ENCODE assay signal across 19 cellular contexts in the genomic region with DNA sequence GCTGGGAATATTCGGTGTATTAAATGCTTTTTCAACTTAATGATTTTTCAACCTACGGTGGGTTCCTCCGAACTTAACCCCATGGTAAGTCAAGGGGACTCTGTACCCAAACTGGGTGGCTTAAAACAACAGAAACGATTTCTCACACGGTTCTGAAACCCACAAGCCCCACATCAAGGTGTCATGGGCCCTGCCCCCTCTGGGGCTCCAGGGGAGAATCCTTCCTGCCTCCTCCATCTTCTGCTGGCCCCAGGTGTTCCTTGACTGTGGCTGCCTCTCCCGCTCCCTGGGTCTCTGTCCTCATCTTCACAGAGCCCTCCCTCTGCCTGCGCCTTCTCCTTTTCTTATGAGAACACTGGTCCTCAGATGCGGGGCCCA.
DNase-seq lines count a peak whose midpoint lies in the region; ATAC-seq, FAIRE-seq and TF ChIP-seq lines count a peak whose summit lies in the region.
"Had no signal": no experiment of that assay in that cellular context is flagged by ENCODE, and none has a peak within 500 bp of the region (broad histone marks: within the 10 kb centered on the region; RNA-seq: fewer than 3 reads in every experiment).

No MANE protein-coding gene starts in this region.

- H3K9me3 Mint-ChIP-seq in endothelial cell (ENCODE audit: unreplicated experiment), result peaks cover 35% of the 10 kb centered on the region
- peaks cover 5% of the 10 kb centered on the region for H3K9me3 Mint-ChIP-seq in neural progenitor cell
- H3K9me3 Mint-ChIP-seq: CD4-positive, alpha-beta T cell had no signal

- H2AFZ ChIP-seq in DND-41 (ENCODE audit: low read depth, low read length) (no peak overlapping the region), neural progenitor cell (replicated peaks) (no peak overlapping the region)

- H3K4me1 Mint-ChIP-seq in endothelial cell (ENCODE audit: unreplicated experiment) (no peaks in the 10 kb centered on the region), neural progenitor cell (peaks cover 36% of the 10 kb centered on the region)

- H3K27me3 Mint-ChIP-seq in endothelial cell (ENCODE audit: unreplicated experiment), result peaks cover 8% of the 10 kb centered on the region
- H3K27me3 Mint-ChIP-seq in neural progenitor cell (ENCODE audit: insufficient read depth, low read depth), result peaks cover 13% of the 10 kb centered on the region
- H3K27me3 Mint-ChIP-seq: CD4-positive, alpha-beta T cell had no signal

- peak; percentile 73 for DNase-seq in DND-41
- DNase-seq in endothelial cell (ENCODE audit: low spot score), result no peak
- DNase-seq in neural progenitor cell (ENCODE audit: low spot score), result no peak
- DNase-seq in stimulated activated naive CD8-positive, alpha-beta T cell treated with anti-CD3 and anti-CD28 coated beads, Interleukin-15, Interleukin-2, amounts not matched to agents 100 U/mL and 50 U/mL, for 24 hours, result no peak
- no peak for DNase-seq in H54 (ENCODE audit: insufficient read length, low spot score)
- DNase-seq in T-helper 2 cell, result no peak
- no peak for DNase-seq in NOMO-1 treated with dmso at 0.1 percent for 144 hours (lab: John Stamatoyannopoulos, UW; ENCODE audit: unreplicated experiment)
- no peak for DNase-seq in DMS53 (lab: John Stamatoyannopoulos, UW)
- DNase-seq: AML-193; Caco-2; CD4-positive, alpha-beta T cell; DMS79; GF-D8 had no signal

- no peak overlapping the region for H3K9ac ChIP-seq in DND-41 (ENCODE audit: low read depth, low read length)
- H3K9ac ChIP-seq in neural progenitor cell, result no peak overlapping the region

- H3K27me3 ChIP-seq in DND-41 (ENCODE audit: insufficient read depth, low read length, poor library complexity) (peaks cover 5% of the 10 kb centered on the region), neural progenitor cell (no peaks in the 10 kb centered on the region)

- peak overlapping the region; percentile 27; the same call in 1 of the 2 replicates for H3K4me2 ChIP-seq in DND-41 (ENCODE audit: insufficient read depth, low read length)
- H3K4me2 ChIP-seq in neural progenitor cell, result no peak overlapping the region
- H3K4me2 ChIP-seq: A549 had no signal

- H3K36me3 Mint-ChIP-seq in endothelial cell (ENCODE audit: low read depth, unreplicated experiment) (peaks cover 15% of the 10 kb centered on the region), neural progenitor cell (no peaks in the 10 kb centered on the region)

- H3K4me3 ChIP-seq in DND-41 (ENCODE audit: low read depth in 1 of 2, low read length in 2 of 2), result no peak overlapping the region
- H3K4me3 ChIP-seq in neural progenitor cell, result no peak overlapping the region
- H3K4me3 ChIP-seq: A549, HAP-1 had no signal

- no peak overlapping the region for H3K27ac ChIP-seq in DND-41 (ENCODE audit: low read length)
- no peak overlapping the region for H3K27ac ChIP-seq in neural progenitor cell
- H3K27ac ChIP-seq: 22Rv1, A549, C4-2B had no signal

- H3K9me3 ChIP-seq in DND-41 (ENCODE audit: insufficient read depth, low read length, severe bottlenecking) (no peaks in the 10 kb centered on the region), neural progenitor cell (ENCODE audit: low read depth) (no peaks in the 10 kb centered on the region)
- H3K9me3 ChIP-seq: A549, Caco-2, HAP-1 had no signal

- no peaks in the 10 kb centered on the region for H3K79me2 ChIP-seq in DND-41 (ENCODE audit: insufficient read depth, low read length)
- H3K79me2 ChIP-seq in neural progenitor cell (ENCODE audit: low read depth), result no peaks in the 10 kb centered on the region

- H3K27ac Mint-ChIP-seq in endothelial cell (ENCODE audit: unreplicated experiment), result no peak overlapping the region
- H3K27ac Mint-ChIP-seq in neural progenitor cell, result peak overlapping the region; percentile 43
- H3K27ac Mint-ChIP-seq: CD4-positive, alpha-beta T cell had no signal

- no peak for TF ChIP-seq POLR2A in H54 (IDR thresholded peaks at IDR 0.05; ENCODE audit: low read depth, low read length)

- H3F3A ChIP-seq in neural progenitor cell (ENCODE audit: low read depth), result no peaks in the 10 kb centered on the region

- H3K4me3 Mint-ChIP-seq in endothelial cell (ENCODE audit: unreplicated experiment) (peak overlapping the region; percentile 22), neural progenitor cell (no peak overlapping the region)
- H3K4me3 Mint-ChIP-seq: CD4-positive, alpha-beta T cell had no signal

- peaks cover 5% of the 10 kb centered on the region; the same call in 1 of the 2 replicates for H4K20me1 ChIP-seq in DND-41 (ENCODE audit: insufficient read depth, low read length)
- H4K20me1 ChIP-seq in neural progenitor cell (ENCODE audit: low read depth), result no peaks in the 10 kb centered on the region

- ATAC-seq in DND-41 (ENCODE audit: insufficient read depth, low read depth), result peak; percentile 90
- peak; percentile 4 for ATAC-seq in stimulated activated naive CD8-positive, alpha-beta T cell treated with anti-CD3 and anti-CD28 coated beads, Interleukin-15, Interleukin-2, amounts not matched to agents 100 U/mL and 50 U/mL, for 24 hours
- ATAC-seq: A549 had no signal

- H3K36me3 ChIP-seq in DND-41 (ENCODE audit: insufficient read depth, low read length) (no peaks in the 10 kb centered on the region), neural progenitor cell (no peaks in the 10 kb centered on the region)
- H3K36me3 ChIP-seq: HAP-1 had no signal

- TF ChIP-seq CTCF in DND-41 (IDR thresholded peaks at IDR 0.05; ENCODE audit: borderline replicate concordance, extremely low read depth, low read length, poor library complexity, severe bottlenecking), result no peak
- TF ChIP-seq CTCF in endothelial cell (IDR thresholded peaks at IDR 0.05; ENCODE audit: unreplicated experiment), result no peak
- TF ChIP-seq CTCF in neural progenitor cell (IDR thresholded peaks at IDR 0.05), result no peak

- peaks cover 10% of the 10 kb centered on the region for H3K4me1 ChIP-seq in DND-41 (ENCODE audit: insufficient read depth, low read length)
- H3K4me1 ChIP-seq in neural progenitor cell, result peaks cover 8% of the 10 kb centered on the region
- H3K4me1 ChIP-seq: A549, Caco-2, HAP-1 had no signal

- no peak for FAIRE-seq in H54 (lab: Jason Lieb, UNC)
- FAIRE-seq: A549, D721Med, H1 had no signal
